Comparison of ENCODE assay signal across 15 cellular contexts in the genomic region with DNA sequence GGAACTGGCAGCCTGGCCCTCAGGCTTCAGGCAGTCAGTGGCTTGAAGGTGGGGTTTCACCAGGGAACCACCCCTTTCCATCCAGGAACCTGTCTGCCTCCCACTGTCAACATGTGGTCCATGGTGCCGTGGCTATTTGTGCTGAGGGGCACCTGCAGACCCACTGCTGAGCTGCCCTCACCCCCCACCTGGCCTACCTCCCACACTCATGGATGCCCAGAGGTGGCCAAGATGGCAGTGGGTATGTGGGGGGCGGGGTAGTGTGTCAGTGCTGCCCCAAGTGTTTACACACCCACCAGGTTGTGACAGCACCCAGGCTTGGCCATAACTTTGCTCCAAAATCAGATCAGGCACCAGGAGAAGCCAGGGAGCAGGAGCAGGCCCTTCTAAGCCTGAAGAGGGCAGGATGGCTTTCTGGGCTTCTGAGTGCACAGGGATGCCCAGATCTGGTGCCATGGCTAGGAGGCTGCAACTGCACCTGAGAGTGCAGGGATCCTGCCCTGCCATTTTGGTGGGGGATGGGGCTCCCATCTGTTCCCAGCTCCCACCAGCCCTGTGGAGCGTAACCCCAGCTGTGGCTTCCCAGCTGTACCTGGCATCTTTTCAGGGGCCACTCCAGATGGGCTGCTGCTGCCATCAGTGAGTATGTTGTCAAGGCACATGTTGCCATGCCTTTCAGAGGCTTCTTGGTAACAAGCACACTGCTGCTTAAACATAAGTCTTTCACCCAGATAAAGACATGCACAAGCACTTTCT.
DNase-seq lines count a peak whose midpoint lies in the region; ATAC-seq, FAIRE-seq and TF ChIP-seq lines count a peak whose summit lies in the region.
"Had no signal": no experiment of that assay in that cellular context is flagged by ENCODE, and none has a peak within 500 bp of the region (broad histone marks: within the 10 kb centered on the region; RNA-seq: fewer than 3 reads in every experiment).

No MANE protein-coding gene starts in this region.

- no peak for TF ChIP-seq CTCF in upper lobe of left lung (IDR thresholded peaks at IDR 0.05)

- no peaks in the 10 kb centered on the region for H3K4me1 ChIP-seq in upper lobe of left lung
- H3K4me1 ChIP-seq: A549, BE2C had no signal

- no peak overlapping the region for H3K4me3 ChIP-seq in upper lobe of left lung
- H3K4me3 ChIP-seq: A549 had no signal

- H3K27me3 ChIP-seq in upper lobe of left lung = no peaks in the 10 kb centered on the region
- H3K27me3 ChIP-seq: BE2C had no signal

- H3K9me3 ChIP-seq in upper lobe of left lung = peaks cover 0 to 9% (median 3%) of the 10 kb centered on the region in 4 donors
- H3K9me3 ChIP-seq: BE2C had no signal

- FAIRE-seq in HTR-8/SVneo (lab: Jason Lieb, UNC) = peak; percentile 23
- FAIRE-seq: A549, H1, HepG2 had no signal

- 83 to 89% methylated on average over 2 to 3 of the region's 3 CpGs for WGBS in upper lobe of left lung, 2 donors

- DNase-seq in HTR-8/SVneo (ENCODE audit: insufficient read length, low spot score) (no peak), NCI-H2171 treated with DMSO at 0.1 percent for 48 hours (lab: John Stamatoyannopoulos, UW) (peak; percentile 95), upper lobe of left lung (no peak), left lobe of liver (ENCODE audit: low spot score) (no peak)
- DNase-seq: BE2C; CD4-positive, alpha-beta memory T cell; GF-D8 had no signal

- TF ChIP-seq EP300 in upper lobe of left lung (IDR thresholded peaks at IDR 0.05) = no peak

- no peak for TF ChIP-seq POLR2A in upper lobe of left lung (IDR thresholded peaks at IDR 0.05)

- H3K27ac ChIP-seq in upper lobe of left lung = no peak overlapping the region
- H3K27ac ChIP-seq: A549, C4-2B had no signal

- no peaks in the 10 kb centered on the region for H3K36me3 ChIP-seq in upper lobe of left lung
- H3K36me3 ChIP-seq: BE2C had no signal

- ATAC-seq in esophagus mucosa = peak; percentile 10
- peak; percentile 34 to 55 for ATAC-seq in upper lobe of left lung (ENCODE audit: low FRiP score in 2 of 2)
- ATAC-seq in HG03159 (IDR thresholded peaks at IDR 0.05; ENCODE audit: unreplicated experiment) = no peak
- ATAC-seq in left lobe of liver = no peak
- ATAC-seq in HG03442 (IDR thresholded peaks at IDR 0.05; ENCODE audit: unreplicated experiment) = no peak
- ATAC-seq: A549, HCT116, HepG2 had no signal

Comparison
In these comparisons a context has a peak if more than half of its experiments do, and no peak if none do; other contexts are left out.
1. ATAC-seq: peak in esophagus mucosa (single experiment) and upper lobe of left lung (2 of 2); none in HG03159 (single experiment), left lobe of liver (single experiment) and HG03442 (single experiment).